1 cellular context compared by ENCODE assay signal in genomic region chr17:44556114-44556853, GRCh38.
TF ChIP-seq lines count a peak whose summit lies in the region.

No MANE protein-coding gene starts in this region.

TF ChIP-seq in HepG2, 621 proteins besides CTCF, POLR2A, EP300 and RAD21 (continued from another document):
- TF ChIP-seq, protein P1, sequence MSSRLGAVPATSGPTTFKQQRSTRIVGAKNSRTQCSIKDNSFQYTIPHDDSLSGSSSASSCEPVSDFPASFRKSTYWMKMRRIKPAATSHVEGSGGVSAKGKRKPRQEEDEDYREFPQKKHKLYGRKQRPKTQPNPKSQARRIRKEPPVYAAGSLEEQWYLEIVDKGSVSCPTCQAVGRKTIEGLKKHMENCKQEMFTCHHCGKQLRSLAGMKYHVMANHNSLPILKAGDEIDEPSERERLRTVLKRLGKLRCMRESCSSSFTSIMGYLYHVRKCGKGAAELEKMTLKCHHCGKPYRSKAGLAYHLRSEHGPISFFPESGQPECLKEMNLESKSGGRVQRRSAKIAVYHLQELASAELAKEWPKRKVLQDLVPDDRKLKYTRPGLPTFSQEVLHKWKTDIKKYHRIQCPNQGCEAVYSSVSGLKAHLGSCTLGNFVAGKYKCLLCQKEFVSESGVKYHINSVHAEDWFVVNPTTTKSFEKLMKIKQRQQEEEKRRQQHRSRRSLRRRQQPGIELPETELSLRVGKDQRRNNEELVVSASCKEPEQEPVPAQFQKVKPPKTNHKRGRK (CRISPR knock-in tag; IDR thresholded peaks at IDR 0.05), result no peak
- TF ChIP-seq, protein P2, sequence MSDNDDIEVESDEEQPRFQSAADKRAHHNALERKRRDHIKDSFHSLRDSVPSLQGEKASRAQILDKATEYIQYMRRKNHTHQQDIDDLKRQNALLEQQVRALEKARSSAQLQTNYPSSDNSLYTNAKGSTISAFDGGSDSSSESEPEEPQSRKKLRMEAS (IDR thresholded peaks at IDR 0.05), result peak; percentile 63; the same call in 1 of the 2 replicates
- TF ChIP-seq TARDBP (CRISPR knock-in tag; IDR thresholded peaks at IDR 0.05), result 0 out of 2 replicates have a peak, but pooled peaks have one; percentile 21
- TF ChIP-seq MAF1 (CRISPR knock-in tag; IDR thresholded peaks at IDR 0.05; ENCODE audit: borderline replicate concordance), result no peak
- TF ChIP-seq TBX2 (CRISPR knock-in tag; IDR thresholded peaks at IDR 0.05; ENCODE audit: borderline replicate concordance), result 0 out of 2 replicates have a peak, but pooled peaks have one; percentile 29
- 0 out of 2 replicates have a peak, but pooled peaks have one; percentile 16 for TF ChIP-seq ZSCAN25 (CRISPR knock-in tag; IDR thresholded peaks at IDR 0.05)
- TF ChIP-seq, protein P3, sequence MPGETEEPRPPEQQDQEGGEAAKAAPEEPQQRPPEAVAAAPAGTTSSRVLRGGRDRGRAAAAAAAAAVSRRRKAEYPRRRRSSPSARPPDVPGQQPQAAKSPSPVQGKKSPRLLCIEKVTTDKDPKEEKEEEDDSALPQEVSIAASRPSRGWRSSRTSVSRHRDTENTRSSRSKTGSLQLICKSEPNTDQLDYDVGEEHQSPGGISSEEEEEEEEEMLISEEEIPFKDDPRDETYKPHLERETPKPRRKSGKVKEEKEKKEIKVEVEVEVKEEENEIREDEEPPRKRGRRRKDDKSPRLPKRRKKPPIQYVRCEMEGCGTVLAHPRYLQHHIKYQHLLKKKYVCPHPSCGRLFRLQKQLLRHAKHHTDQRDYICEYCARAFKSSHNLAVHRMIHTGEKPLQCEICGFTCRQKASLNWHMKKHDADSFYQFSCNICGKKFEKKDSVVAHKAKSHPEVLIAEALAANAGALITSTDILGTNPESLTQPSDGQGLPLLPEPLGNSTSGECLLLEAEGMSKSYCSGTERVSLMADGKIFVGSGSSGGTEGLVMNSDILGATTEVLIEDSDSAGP (CRISPR knock-in tag; IDR thresholded peaks at IDR 0.05; ENCODE audit: borderline replicate concordance), result peak; percentile 99
- no peak for TF ChIP-seq ZNF577 (CRISPR knock-in tag; IDR thresholded peaks at IDR 0.05; ENCODE audit: borderline replicate concordance, low read depth)
- TF ChIP-seq SOX13 (IDR thresholded peaks at IDR 0.05), result no peak
- 0 out of 4 replicates have a peak, but pooled peaks of 1 of the 2 experiments have one; percentile 11 for TF ChIP-seq SOX13 (CRISPR knock-in tag; conservative IDR thresholded peaks at IDR 0.05 in 1 of 2, IDR thresholded peaks at IDR 0.05 in 1 of 2)
- no peak for TF ChIP-seq ZNF235 (CRISPR knock-in tag; IDR thresholded peaks at IDR 0.05; ENCODE audit: borderline replicate concordance)
- peak; percentile 29 for TF ChIP-seq ASH2L (IDR thresholded peaks at IDR 0.05; ENCODE audit: insufficient read length, low read depth, low read length)
- TF ChIP-seq, protein P4, sequence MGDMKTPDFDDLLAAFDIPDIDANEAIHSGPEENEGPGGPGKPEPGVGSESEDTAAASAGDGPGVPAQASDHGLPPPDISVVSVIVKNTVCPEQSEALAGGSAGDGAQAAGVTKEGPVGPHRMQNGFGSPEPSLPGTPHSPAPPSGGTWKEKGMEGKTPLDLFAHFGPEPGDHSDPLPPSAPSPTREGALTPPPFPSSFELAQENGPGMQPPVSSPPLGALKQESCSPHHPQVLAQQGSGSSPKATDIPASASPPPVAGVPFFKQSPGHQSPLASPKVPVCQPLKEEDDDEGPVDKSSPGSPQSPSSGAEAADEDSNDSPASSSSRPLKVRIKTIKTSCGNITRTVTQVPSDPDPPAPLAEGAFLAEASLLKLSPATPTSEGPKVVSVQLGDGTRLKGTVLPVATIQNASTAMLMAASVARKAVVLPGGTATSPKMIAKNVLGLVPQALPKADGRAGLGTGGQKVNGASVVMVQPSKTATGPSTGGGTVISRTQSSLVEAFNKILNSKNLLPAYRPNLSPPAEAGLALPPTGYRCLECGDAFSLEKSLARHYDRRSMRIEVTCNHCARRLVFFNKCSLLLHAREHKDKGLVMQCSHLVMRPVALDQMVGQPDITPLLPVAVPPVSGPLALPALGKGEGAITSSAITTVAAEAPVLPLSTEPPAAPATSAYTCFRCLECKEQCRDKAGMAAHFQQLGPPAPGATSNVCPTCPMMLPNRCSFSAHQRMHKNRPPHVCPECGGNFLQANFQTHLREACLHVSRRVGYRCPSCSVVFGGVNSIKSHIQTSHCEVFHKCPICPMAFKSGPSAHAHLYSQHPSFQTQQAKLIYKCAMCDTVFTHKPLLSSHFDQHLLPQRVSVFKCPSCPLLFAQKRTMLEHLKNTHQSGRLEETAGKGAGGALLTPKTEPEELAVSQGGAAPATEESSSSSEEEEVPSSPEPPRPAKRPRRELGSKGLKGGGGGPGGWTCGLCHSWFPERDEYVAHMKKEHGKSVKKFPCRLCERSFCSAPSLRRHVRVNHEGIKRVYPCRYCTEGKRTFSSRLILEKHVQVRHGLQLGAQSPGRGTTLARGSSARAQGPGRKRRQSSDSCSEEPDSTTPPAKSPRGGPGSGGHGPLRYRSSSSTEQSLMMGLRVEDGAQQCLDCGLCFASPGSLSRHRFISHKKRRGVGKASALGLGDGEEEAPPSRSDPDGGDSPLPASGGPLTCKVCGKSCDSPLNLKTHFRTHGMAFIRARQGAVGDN (CRISPR knock-in tag; IDR thresholded peaks at IDR 0.05), result no peak
TF ChIP-seq in HepG2: peak in this region for 9.
